1 cellular context compared by ENCODE assay signal in genomic region chr6:111070407-111070743, GRCh38.
TF ChIP-seq lines count a peak whose summit lies in the region.

No MANE protein-coding gene starts in this region.

TF ChIP-seq in GM23338, 12 proteins besides CTCF, POLR2A, EP300 and RAD21 (continued from another document):
- TF ChIP-seq ZNF462 (CRISPR knock-in tag; IDR thresholded peaks at IDR 0.05) (no peak), ZNF331 (CRISPR knock-in tag; IDR thresholded peaks at IDR 0.05; ENCODE audit: low read depth) (no peak), EZH2phosphoT487 (IDR thresholded peaks at IDR 0.05; ENCODE audit: unreplicated experiment) (no peak), CREB1 (CRISPR knock-in tag; IDR thresholded peaks at IDR 0.05; ENCODE audit: low read depth) (no peak), JUNB (IDR thresholded peaks at IDR 0.05; ENCODE audit: unreplicated experiment) (no peak), NANOG (IDR thresholded peaks at IDR 0.05; ENCODE audit: borderline replicate concordance) (no peak), STAT1 (IDR thresholded peaks at IDR 0.05; ENCODE audit: unreplicated experiment) (no peak), REST (IDR thresholded peaks at IDR 0.05; ENCODE audit: unreplicated experiment) (no peak), ZNF114 (CRISPR knock-in tag; IDR thresholded peaks at IDR 0.05) (no peak)
- TF ChIP-seq, protein P1, sequence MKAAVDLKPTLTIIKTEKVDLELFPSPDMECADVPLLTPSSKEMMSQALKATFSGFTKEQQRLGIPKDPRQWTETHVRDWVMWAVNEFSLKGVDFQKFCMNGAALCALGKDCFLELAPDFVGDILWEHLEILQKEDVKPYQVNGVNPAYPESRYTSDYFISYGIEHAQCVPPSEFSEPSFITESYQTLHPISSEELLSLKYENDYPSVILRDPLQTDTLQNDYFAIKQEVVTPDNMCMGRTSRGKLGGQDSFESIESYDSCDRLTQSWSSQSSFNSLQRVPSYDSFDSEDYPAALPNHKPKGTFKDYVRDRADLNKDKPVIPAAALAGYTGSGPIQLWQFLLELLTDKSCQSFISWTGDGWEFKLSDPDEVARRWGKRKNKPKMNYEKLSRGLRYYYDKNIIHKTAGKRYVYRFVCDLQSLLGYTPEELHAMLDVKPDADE (IDR thresholded peaks at IDR 0.05) = no peak
TF ChIP-seq in GM23338: peak in this region for 0.
